In the genomic region with DNA sequence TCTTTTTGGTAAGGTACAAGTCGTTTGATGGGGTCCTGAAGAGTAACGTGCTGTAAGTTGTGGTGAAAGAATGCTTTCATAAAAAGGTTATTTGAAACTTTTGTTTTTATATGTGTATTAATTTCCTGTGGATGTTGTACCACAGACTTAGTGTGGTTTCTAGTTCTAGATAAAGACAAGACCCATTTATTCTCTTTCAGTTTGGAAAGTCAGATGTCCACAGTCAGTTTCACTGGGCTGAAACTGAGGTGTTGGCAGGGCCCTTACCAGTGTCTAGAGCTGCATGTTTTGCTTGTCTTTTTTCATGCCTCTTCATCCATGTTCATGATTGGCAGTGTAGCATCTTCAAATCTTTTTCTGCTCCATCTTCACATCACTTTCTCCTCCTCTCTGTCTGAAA, we compare ENCODE assay signal across 1 cellular context.
TF ChIP-seq lines count a peak whose summit lies in the region.

No MANE protein-coding gene starts in this region.

TF ChIP-seq in SK-N-SH treated with all-trans-retinoic acid at 6 μM for 48 hours, 23 proteins besides CTCF, POLR2A, EP300 and RAD21 (continued from another document):
- TF ChIP-seq TSHZ2 (CRISPR knock-in tag; IDR thresholded peaks at IDR 0.05): no peak
- no peak for TF ChIP-seq SNAI2 (CRISPR knock-in tag; IDR thresholded peaks at IDR 0.05)
- TF ChIP-seq, protein P1, sequence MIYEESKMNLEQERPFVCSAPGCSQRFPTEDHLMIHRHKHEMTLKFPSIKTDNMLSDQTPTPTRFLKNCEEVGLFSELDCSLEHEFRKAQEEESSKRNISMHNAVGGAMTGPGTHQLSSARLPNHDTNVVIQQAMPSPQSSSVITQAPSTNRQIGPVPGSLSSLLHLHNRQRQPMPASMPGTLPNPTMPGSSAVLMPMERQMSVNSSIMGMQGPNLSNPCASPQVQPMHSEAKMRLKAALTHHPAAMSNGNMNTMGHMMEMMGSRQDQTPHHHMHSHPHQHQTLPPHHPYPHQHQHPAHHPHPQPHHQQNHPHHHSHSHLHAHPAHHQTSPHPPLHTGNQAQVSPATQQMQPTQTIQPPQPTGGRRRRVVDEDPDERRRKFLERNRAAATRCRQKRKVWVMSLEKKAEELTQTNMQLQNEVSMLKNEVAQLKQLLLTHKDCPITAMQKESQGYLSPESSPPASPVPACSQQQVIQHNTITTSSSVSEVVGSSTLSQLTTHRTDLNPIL (CRISPR knock-in tag; IDR thresholded peaks at IDR 0.05; ENCODE audit: low read depth): no peak
- no peak for TF ChIP-seq ZFP3 (CRISPR knock-in tag; IDR thresholded peaks at IDR 0.05)
- TF ChIP-seq ZFP30 (CRISPR knock-in tag; IDR thresholded peaks at IDR 0.05): no peak
- TF ChIP-seq, protein P2, sequence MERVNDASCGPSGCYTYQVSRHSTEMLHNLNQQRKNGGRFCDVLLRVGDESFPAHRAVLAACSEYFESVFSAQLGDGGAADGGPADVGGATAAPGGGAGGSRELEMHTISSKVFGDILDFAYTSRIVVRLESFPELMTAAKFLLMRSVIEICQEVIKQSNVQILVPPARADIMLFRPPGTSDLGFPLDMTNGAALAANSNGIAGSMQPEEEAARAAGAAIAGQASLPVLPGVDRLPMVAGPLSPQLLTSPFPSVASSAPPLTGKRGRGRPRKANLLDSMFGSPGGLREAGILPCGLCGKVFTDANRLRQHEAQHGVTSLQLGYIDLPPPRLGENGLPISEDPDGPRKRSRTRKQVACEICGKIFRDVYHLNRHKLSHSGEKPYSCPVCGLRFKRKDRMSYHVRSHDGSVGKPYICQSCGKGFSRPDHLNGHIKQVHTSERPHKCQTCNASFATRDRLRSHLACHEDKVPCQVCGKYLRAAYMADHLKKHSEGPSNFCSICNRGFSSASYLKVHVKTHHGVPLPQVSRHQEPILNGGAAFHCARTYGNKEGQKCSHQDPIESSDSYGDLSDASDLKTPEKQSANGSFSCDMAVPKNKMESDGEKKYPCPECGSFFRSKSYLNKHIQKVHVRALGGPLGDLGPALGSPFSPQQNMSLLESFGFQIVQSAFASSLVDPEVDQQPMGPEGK (CRISPR knock-in tag; IDR thresholded peaks at IDR 0.05; ENCODE audit: borderline replicate concordance): no peak
- TF ChIP-seq RARB (CRISPR knock-in tag; IDR thresholded peaks at IDR 0.05): no peak
